ENCODE assay signal across 12 cellular contexts in genomic region chr17:38559880-38560230, GRCh38. TPM values are rescaled to one million over a fixed set of nuclear protein-coding genes. Genes with fewer than 3 reads are reported as not detected.
DNase-seq lines count a peak whose midpoint lies in the region; ATAC-seq, FAIRE-seq and TF ChIP-seq lines count a peak whose summit lies in the region.
"Had no signal": no experiment of that assay in that cellular context is flagged by ENCODE, and none has a peak within 500 bp of the region (broad histone marks: within the 10 kb centered on the region; RNA-seq: fewer than 3 reads in every experiment).

No MANE protein-coding gene starts in this region.

- no peaks in the 10 kb centered on the region for H3K9me3 Mint-ChIP-seq in CD8-positive, alpha-beta memory T cell
- no peaks in the 10 kb centered on the region for H3K9me3 Mint-ChIP-seq in MCF 10A (ENCODE audit: unreplicated experiment)
- no peaks in the 10 kb centered on the region for H3K9me3 Mint-ChIP-seq in neural progenitor cell
- H3K9me3 Mint-ChIP-seq in chondrocyte (ENCODE audit: low read depth), result no peaks in the 10 kb centered on the region

- DNase-seq in CD8-positive, alpha-beta memory T cell, result no peak
- DNase-seq in Karpas-422 (no peak), MCF 10A (ENCODE audit: unreplicated experiment) (no peak), neural progenitor cell (ENCODE audit: low spot score) (no peak), germinal center (ENCODE audit: low spot score) (no peak), GM19239 (ENCODE audit: insufficient read length, low spot score) (no peak), chondrocyte (ENCODE audit: low spot score) (no peak)

- POLR2A ChIA-PET in CD8-positive, alpha-beta memory T cell (lab: Charles Lee), result interaction anchor here (0.6 to 1.4 kb wide), 2 partner anchors 151 to 169 kb away, joined by 3 to 4 read pairs; no protein-coding TSS in a partner anchor
- POLR2A ChIA-PET in MCF 10A (lab: Yijun Ruan, JAX), result interaction anchor here (0.5 to 3.3 kb wide), 11 partner anchors 9 to 244 kb away, joined by 3 to 62 read pairs (median 5); partner anchors contain the start of genes EPOP and MLLT6

- H2AFZ ChIP-seq in Karpas-422 (ENCODE audit: low read length), result no peak overlapping the region
- no peak overlapping the region for H2AFZ ChIP-seq in neural progenitor cell (replicated peaks)

- CTCF ChIA-PET in CD8-positive, alpha-beta memory T cell (lab: Charles Lee), result interaction anchor here (0.8 to 4.8 kb wide), 14 partner anchors 10 to 175 kb away, joined by 4 to 128 read pairs (median 14); no protein-coding TSS in a partner anchor
- CTCF ChIA-PET in MCF 10A (lab: Yijun Ruan, JAX), result interaction anchor here (0.7 to 4.3 kb wide), 8 partner anchors 9 to 148 kb away, joined by 3 to 86 read pairs (median 4); no protein-coding TSS in a partner anchor

- peaks cover 0 to 4% (median 0%) of the 10 kb centered on the region in 3 donors for H3K36me3 Mint-ChIP-seq in CD8-positive, alpha-beta memory T cell
- H3K36me3 Mint-ChIP-seq in MCF 10A (ENCODE audit: insufficient read depth, unreplicated experiment) (peaks cover 6% of the 10 kb centered on the region), neural progenitor cell (no peaks in the 10 kb centered on the region), chondrocyte (ENCODE audit: low read depth) (no peaks in the 10 kb centered on the region)

- H3K27me3 ChIP-seq in CD8-positive, alpha-beta memory T cell (ENCODE audit: insufficient read depth, low read length, poor library complexity, severe bottlenecking), result peaks cover 46% of the 10 kb centered on the region
- H3K27me3 ChIP-seq in Karpas-422 (ENCODE audit: low read length) (no peaks in the 10 kb centered on the region), neural progenitor cell (peaks cover 67% of the 10 kb centered on the region), gastroesophageal sphincter (peaks cover 87% of the 10 kb centered on the region)

- peak overlapping the region; percentile 89 for H3K4me3 ChIP-seq in CD8-positive, alpha-beta memory T cell (ENCODE audit: low read length)
- H3K4me3 ChIP-seq in Karpas-422 (ENCODE audit: low read length) (peak overlapping the region; percentile 70), neural progenitor cell (peak overlapping the region; percentile 50), gastroesophageal sphincter (peak overlapping the region in 1 of 2 donors; percentile 51)
- H3K4me3 ChIP-seq: SJSA1 had no signal

- H3K79me2 ChIP-seq in Karpas-422 (ENCODE audit: low read length) (no peaks in the 10 kb centered on the region), neural progenitor cell (ENCODE audit: low read depth) (no peaks in the 10 kb centered on the region)

- H3K36me3 ChIP-seq in CD8-positive, alpha-beta memory T cell (ENCODE audit: insufficient read depth, low read length), result no peaks in the 10 kb centered on the region
- H3K36me3 ChIP-seq in Karpas-422 (ENCODE audit: insufficient read depth, low read length), result no peaks in the 10 kb centered on the region
- no peaks in the 10 kb centered on the region for H3K36me3 ChIP-seq in neural progenitor cell
- no peaks in the 10 kb centered on the region for H3K36me3 ChIP-seq in gastroesophageal sphincter
- H3K36me3 ChIP-seq: left lung, SJSA1, transverse colon had no signal

- H3K4me1 Mint-ChIP-seq in CD8-positive, alpha-beta memory T cell, result peaks cover 24 to 48% (median 28%) of the 10 kb centered on the region in 3 donors
- H3K4me1 Mint-ChIP-seq in MCF 10A (ENCODE audit: insufficient read depth, unreplicated experiment) (peaks cover 18% of the 10 kb centered on the region), neural progenitor cell (peaks cover 42% of the 10 kb centered on the region), chondrocyte (ENCODE audit: low read depth) (peaks cover 16% of the 10 kb centered on the region)

- peak overlapping the region; percentile 83 for H3K4me2 ChIP-seq in Karpas-422 (ENCODE audit: low read depth, low read length, poor library complexity, severe bottlenecking)
- peak overlapping the region; percentile 82 for H3K4me2 ChIP-seq in neural progenitor cell

- no peak for TF ChIP-seq EP300 in gastroesophageal sphincter (IDR thresholded peaks at IDR 0.05)

- no peak overlapping the region for H3K27ac ChIP-seq in CD8-positive, alpha-beta memory T cell (ENCODE audit: low read depth, low read length)
- no peak overlapping the region for H3K27ac ChIP-seq in Karpas-422 (ENCODE audit: low read length)
- no peak overlapping the region for H3K27ac ChIP-seq in neural progenitor cell
- H3K27ac ChIP-seq in gastroesophageal sphincter, result no peak overlapping the region
- H3K27ac ChIP-seq: left lung, SJSA1 had no signal

- no peaks in the 10 kb centered on the region for H3K9me3 ChIP-seq in CD8-positive, alpha-beta memory T cell (ENCODE audit: low read length)
- H3K9me3 ChIP-seq in Karpas-422 (ENCODE audit: low read length) (no peaks in the 10 kb centered on the region), neural progenitor cell (ENCODE audit: low read depth) (no peaks in the 10 kb centered on the region), gastroesophageal sphincter (no peaks in the 10 kb centered on the region)
- H3K9me3 ChIP-seq: left lung, transverse colon had no signal

- no TSS peak for BruUV-seq in MCF 10A (replicated peaks; lab: Mats Ljungman, UMichigan)

- TF ChIP-seq CTCF in MCF 10A (IDR thresholded peaks at IDR 0.05; ENCODE audit: unreplicated experiment) (no peak), neural progenitor cell (IDR thresholded peaks at IDR 0.05) (no peak), gastroesophageal sphincter (IDR thresholded peaks at IDR 0.05) (no peak), chondrocyte (IDR thresholded peaks at IDR 0.05) (no peak)

- no peak for TF ChIP-seq POLR2A in gastroesophageal sphincter (IDR thresholded peaks at IDR 0.05)

- peak overlapping the region in 2 of 7 donors; percentile 8 to 20 for H3K4me3 Mint-ChIP-seq in CD8-positive, alpha-beta memory T cell
- H3K4me3 Mint-ChIP-seq in MCF 10A (ENCODE audit: unreplicated experiment), result peak overlapping the region; percentile 97
- H3K4me3 Mint-ChIP-seq in neural progenitor cell, result peak overlapping the region; percentile 58
- no peak overlapping the region for H3K4me3 Mint-ChIP-seq in chondrocyte (ENCODE audit: unreplicated experiment)

- intact Hi-C loops in MCF 10A (cut with micrococcal nuclease), result no loop called here

- peak overlapping the region; percentile 62; the same call in 1 of the 2 replicates for H3K9ac ChIP-seq in Karpas-422 (ENCODE audit: low read length)
- no peak overlapping the region for H3K9ac ChIP-seq in neural progenitor cell

- no peak overlapping the region for H3K27ac Mint-ChIP-seq in CD8-positive, alpha-beta memory T cell
- H3K27ac Mint-ChIP-seq in MCF 10A (ENCODE audit: low read depth, unreplicated experiment), result no peak overlapping the region
- H3K27ac Mint-ChIP-seq in neural progenitor cell, result no peak overlapping the region
- no peak overlapping the region for H3K27ac Mint-ChIP-seq in chondrocyte (ENCODE audit: unreplicated experiment)

- H4K20me1 ChIP-seq in Karpas-422 (ENCODE audit: insufficient read depth, low read depth, low read length) (peaks cover 7% of the 10 kb centered on the region; the same call in 1 of the 2 replicates), neural progenitor cell (ENCODE audit: low read depth) (peaks cover 63% of the 10 kb centered on the region)

- WGBS in gastroesophageal sphincter (ENCODE audit: low coverage in 1 of 2), 2 donors, result 0 to 20% methylated on average over 1 to 3 of the region's 6 CpGs

- peaks cover 49% of the 10 kb centered on the region for H3F3A ChIP-seq in neural progenitor cell (ENCODE audit: low read depth)

- FAIRE-seq in GM19239 (lab: Jason Lieb, UNC), result no peak
- FAIRE-seq: GM18507 had no signal

- peaks cover 35% of the 10 kb centered on the region for H3K4me1 ChIP-seq in CD8-positive, alpha-beta memory T cell (ENCODE audit: insufficient read depth, low read length)
- H3K4me1 ChIP-seq in Karpas-422 (ENCODE audit: low read length) (peaks cover 29% of the 10 kb centered on the region), neural progenitor cell (peaks cover 38% of the 10 kb centered on the region), gastroesophageal sphincter (peaks cover 0 to 60% (median 32%) of the 10 kb centered on the region in 3 donors)

- H3K27me3 Mint-ChIP-seq in CD8-positive, alpha-beta memory T cell, result peaks cover 32 to 39% of the 10 kb centered on the region in 2 donors
- H3K27me3 Mint-ChIP-seq in MCF 10A (ENCODE audit: insufficient read depth, unreplicated experiment) (peaks cover 16% of the 10 kb centered on the region), neural progenitor cell (ENCODE audit: insufficient read depth, low read depth) (peaks cover 52% of the 10 kb centered on the region), chondrocyte (ENCODE audit: low read depth) (peaks cover 45% of the 10 kb centered on the region)

- H3K9me2 ChIP-seq in Karpas-422 (replicated peaks; ENCODE audit: insufficient read depth, low read length), result no peaks in the 10 kb centered on the region

- no peak for ATAC-seq in gastroesophageal sphincter

RNA-seq across cellular contexts. Expression of gene SRCIN1, which starts 45.9 kb away (rescaled TPM):
- under 1 TPM; 0.04 to 0.50 TPM for total RNA-seq in CD8-positive, alpha-beta memory T cell
- polyA plus RNA-seq in CD8-positive, alpha-beta memory T cell, result not detected
- 0.14 and 0.86 TPM in 2 replicates for total RNA-seq in Karpas-422 (2014; rRNA removed; shearing (Covaris generic); ENCODE audit: low replicate concordance)
- total RNA-seq in MCF 10A (2022), result 5.7 and 8.6 TPM in 2 replicates
- total RNA-seq in neural progenitor cell (ENCODE audit: low replicate concordance), result 3.8 and 15.6 TPM in 2 replicates
- total RNA-seq in gastroesophageal sphincter, result 1 to 10 TPM in 2 of 4 donors, under 1 TPM in 2; 0.67 to 2.6 (median 1.5) TPM
- 0.30 to 0.51 TPM in 2 of 3 replicates, not detected in the other for total RNA-seq in chondrocyte
- total RNA-seq: SJSA1 had no signal
